Comparison of ENCODE assay signal across 8 cellular contexts in the genomic region with DNA sequence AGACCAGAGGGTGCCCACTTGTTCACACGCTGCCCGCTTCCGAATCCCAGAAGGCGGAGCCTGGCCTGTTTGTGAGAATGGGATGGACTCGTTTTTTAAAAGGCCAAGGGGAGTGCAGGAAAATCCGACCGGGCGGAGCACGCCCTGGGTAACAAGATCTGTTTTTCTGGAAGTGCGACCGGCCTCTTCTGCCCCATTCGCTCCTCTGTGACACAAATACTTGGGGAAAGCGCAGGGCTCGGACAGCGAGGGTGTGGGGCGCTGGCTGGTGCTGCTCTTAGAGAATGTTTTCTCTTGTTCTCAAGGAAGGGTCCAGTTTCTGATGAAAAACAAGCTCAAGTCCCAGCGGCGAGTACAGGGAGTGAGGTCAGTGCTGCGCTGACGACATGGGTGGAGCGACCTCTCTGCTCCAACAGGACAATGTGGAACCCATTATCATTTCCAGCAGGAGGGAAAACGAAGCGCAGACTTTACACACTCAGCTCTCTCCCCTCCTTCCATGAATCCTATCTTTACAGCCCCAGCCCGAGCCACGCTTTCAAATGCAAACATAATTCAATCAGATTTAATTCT. TPM values are rescaled to one million over a fixed set of nuclear protein-coding genes. Genes with fewer than 3 reads are reported as not detected.
A peak's percentile ranks its signal among the peaks of the same experiment; 100 is the strongest.
DNase-seq lines count a peak whose midpoint lies in the region; ATAC-seq lines count a peak whose summit lies in the region.

No MANE protein-coding gene starts in this region.

- DNase-seq in GM04504 (ENCODE audit: low read depth) (peak; percentile 77), Right ventricle myocardium inferior (ENCODE audit: missing footprints) (peak; percentile 79), neuronal stem cell (ENCODE audit: low spot score) (peak; percentile 45), NCI-H187 (lab: John Stamatoyannopoulos, UW) (no peak), HuH-7.5 (ENCODE audit: low spot score) (no peak), NCI-H510A treated with DMSO at 0.1 percent for 48 hours (lab: John Stamatoyannopoulos, UW) (no peak), SIG-M5 treated with dmso at 0.1 percent for 504 hours (lab: John Stamatoyannopoulos, UW; ENCODE audit: unreplicated experiment) (no peak)
- DNase-seq in activated CD4-positive, alpha-beta memory T cell treated with anti-CD3 and anti-CD28 coated beads, Interleukin-2, amount 10 ng/mL, durations not matched to agents 7 days and 5 days: no peak

- no peak overlapping the region for H2AK5ac ChIP-seq in neuronal stem cell (ENCODE audit: low read depth, low read length)

- H2BK15ac ChIP-seq in neuronal stem cell (ENCODE audit: low read length): no peak overlapping the region

- CTCF ChIA-PET in activated CD4-positive, alpha-beta memory T cell treated with anti-CD3 and anti-CD28 coated beads, Interleukin-2, amount 10 ng/mL, durations not matched to agents 7 days and 5 days (lab: Charles Lee): interaction anchor here (0.6 to 2.8 kb wide), 5 partner anchors 52 to 824 kb away, joined by 3 to 12 read pairs (median 4); no protein-coding TSS in a partner anchor

- no peak overlapping the region for H2BK120ac ChIP-seq in neuronal stem cell (ENCODE audit: low read depth, low read length)

- H3K27me3 Mint-ChIP-seq in activated CD4-positive, alpha-beta memory T cell treated with anti-CD3 and anti-CD28 coated beads, Interleukin-2, amount 10 ng/mL, durations not matched to agents 7 days and 5 days: peaks cover 23% of the 10 kb centered on the region

- no peak overlapping the region for H3K27ac ChIP-seq in neuronal stem cell (replicated peaks; ENCODE audit: low read length)

- no peak overlapping the region for H4K91ac ChIP-seq in neuronal stem cell (ENCODE audit: low read depth, low read length, poor library complexity)

- peak overlapping the region; percentile 98 for H2AFZ ChIP-seq in neuronal stem cell (ENCODE audit: low read length)

- no peak overlapping the region for H3K27ac Mint-ChIP-seq in activated CD4-positive, alpha-beta memory T cell treated with anti-CD3 and anti-CD28 coated beads, Interleukin-2, amount 10 ng/mL, durations not matched to agents 7 days and 5 days

- H3K14ac ChIP-seq in neuronal stem cell (ENCODE audit: low read length): no peak overlapping the region

- intact Hi-C loops in Right ventricle myocardium inferior (cut with DNase I): loop anchor here (5.0 kb wide), 1 partner anchor 45 kb away; no protein-coding TSS in a partner anchor

- no peak overlapping the region for H3K23ac ChIP-seq in neuronal stem cell (ENCODE audit: low read depth, low read length, poor library complexity)

- no peaks in the 10 kb centered on the region for H3K27me3 ChIP-seq in neuronal stem cell (ENCODE audit: control insufficient read depth in 3 of 3, insufficient read depth in 3 of 3, low read depth in 1 of 3, low read length in 3 of 3)

- peaks cover 8% of the 10 kb centered on the region for H3K4me1 Mint-ChIP-seq in activated CD4-positive, alpha-beta memory T cell treated with anti-CD3 and anti-CD28 coated beads, Interleukin-2, amount 10 ng/mL, durations not matched to agents 7 days and 5 days

- peaks cover 5 to 20% of the 10 kb centered on the region in 2 donors for H3K4me1 ChIP-seq in neuronal stem cell (ENCODE audit: control insufficient read depth in 2 of 2, insufficient read depth in 1 of 2, low read depth in 1 of 2, low read length in 2 of 2)

- POLR2A ChIA-PET in activated CD4-positive, alpha-beta memory T cell treated with anti-CD3 and anti-CD28 coated beads, Interleukin-2, amount 10 ng/mL, durations not matched to agents 7 days and 5 days (lab: Charles Lee): interaction anchor here (1.8 kb wide), 1 partner anchor 106 kb away, joined by 8 read pairs; a partner anchor contains a TSS

- peak overlapping the region; percentile 56 for H3K9ac ChIP-seq in neuronal stem cell (ENCODE audit: low read depth, low read length, poor library complexity)

- no peak overlapping the region for H2BK5ac ChIP-seq in neuronal stem cell (ENCODE audit: low read length)

- peak overlapping the region; percentile 10 for H3K4me3 Mint-ChIP-seq in activated CD4-positive, alpha-beta memory T cell treated with anti-CD3 and anti-CD28 coated beads, Interleukin-2, amount 10 ng/mL, durations not matched to agents 7 days and 5 days

- ATAC-seq in Right ventricle myocardium inferior: peak; percentile 74

- H3K4me2 ChIP-seq in neuronal stem cell (ENCODE audit: insufficient read depth, low read length, poor library complexity, severe bottlenecking): peak overlapping the region; percentile 98

- WGBS in neuronal stem cell (ENCODE audit: extremely low coverage in 2 of 2, insufficient read length in 2 of 2, insufficient replicate concordance in 1 of 2), 2 donors: no CpG with 5 or more reads among the region's 25 CpGs

- no peaks in the 10 kb centered on the region for H3K9me3 ChIP-seq in neuronal stem cell (replicated peaks in 1 of 2; ENCODE audit: control insufficient read depth in 2 of 2, insufficient read depth in 1 of 2, low read depth in 1 of 2, low read length in 2 of 2)

- H3K18ac ChIP-seq in neuronal stem cell (ENCODE audit: low read length): no peak overlapping the region

- no peaks in the 10 kb centered on the region for H3K79me1 ChIP-seq in neuronal stem cell (ENCODE audit: low read depth, low read length)

- H2BK12ac ChIP-seq in neuronal stem cell (ENCODE audit: low read length): no peak overlapping the region

- peak overlapping the region; percentile 68 to 92 for H3K4me3 ChIP-seq in neuronal stem cell (ENCODE audit: low read length in 2 of 2)

- H3K36me3 Mint-ChIP-seq in activated CD4-positive, alpha-beta memory T cell treated with anti-CD3 and anti-CD28 coated beads, Interleukin-2, amount 10 ng/mL, durations not matched to agents 7 days and 5 days (ENCODE audit: low read depth): no peaks in the 10 kb centered on the region

- H3K36me3 ChIP-seq in neuronal stem cell (replicated peaks in 1 of 2; ENCODE audit: control insufficient read depth in 2 of 2, insufficient read depth in 2 of 2, low read length in 2 of 2): peaks cover 2 to 9% of the 10 kb centered on the region in 2 donors

- H4K8ac ChIP-seq in neuronal stem cell (ENCODE audit: low read depth, low read length): no peak overlapping the region

- H3K4ac ChIP-seq in neuronal stem cell (ENCODE audit: low read length): no peak overlapping the region

- peaks cover 2% of the 10 kb centered on the region for H3K9me3 Mint-ChIP-seq in activated CD4-positive, alpha-beta memory T cell treated with anti-CD3 and anti-CD28 coated beads, Interleukin-2, amount 10 ng/mL, durations not matched to agents 7 days and 5 days

RNA-seq across cellular contexts. Expression of a gene that starts 1.3 kb away (rescaled TPM):
- under 1 TPM in 1 of 2 experiments, not detected in 1; 0.05 TPM for total RNA-seq in activated CD4-positive, alpha-beta memory T cell treated with anti-CD3 and anti-CD28 coated beads, Interleukin-2, amount 10 ng/mL, durations not matched to agents 7 days and 5 days
- total RNA-seq in Right ventricle myocardium inferior: 3.9 TPM
- polyA plus RNA-seq in neuronal stem cell (2013, experiment 1 of 2): 6.1 TPM
- polyA plus RNA-seq in neuronal stem cell (2013, experiment 2 of 2): 6.0 TPM

RNA-seq across cellular contexts. Expression of a gene that starts 20.4 kb away (rescaled TPM):
- total RNA-seq in activated CD4-positive, alpha-beta memory T cell treated with anti-CD3 and anti-CD28 coated beads, Interleukin-2, amount 10 ng/mL, durations not matched to agents 7 days and 5 days: not detected
- 0.08 TPM for total RNA-seq in Right ventricle myocardium inferior
- polyA plus RNA-seq in neuronal stem cell (2013, experiment 1 of 2): not detected
- 0.01 TPM for polyA plus RNA-seq in neuronal stem cell (2013, experiment 2 of 2)

Comparison
In these comparisons a context has a peak if more than half of its experiments do, and no peak if none do; other contexts are left out.
1. DNase-seq: peak in GM04504 (single experiment), Right ventricle myocardium inferior (single experiment) and neuronal stem cell (single experiment); none in activated CD4-positive, alpha-beta memory T cell treated with anti-CD3 and anti-CD28 coated beads, Interleukin-2, amount 10 ng/mL, durations not matched to agents 7 days and 5 days (single experiment), NCI-H187 (0 of 2), HuH-7.5 (single experiment), NCI-H510A treated with DMSO at 0.1 percent for 48 hours (single experiment) and SIG-M5 treated with dmso at 0.1 percent for 504 hours (single experiment).